ENCODE assay signal across 8 cellular contexts in the genomic region with DNA sequence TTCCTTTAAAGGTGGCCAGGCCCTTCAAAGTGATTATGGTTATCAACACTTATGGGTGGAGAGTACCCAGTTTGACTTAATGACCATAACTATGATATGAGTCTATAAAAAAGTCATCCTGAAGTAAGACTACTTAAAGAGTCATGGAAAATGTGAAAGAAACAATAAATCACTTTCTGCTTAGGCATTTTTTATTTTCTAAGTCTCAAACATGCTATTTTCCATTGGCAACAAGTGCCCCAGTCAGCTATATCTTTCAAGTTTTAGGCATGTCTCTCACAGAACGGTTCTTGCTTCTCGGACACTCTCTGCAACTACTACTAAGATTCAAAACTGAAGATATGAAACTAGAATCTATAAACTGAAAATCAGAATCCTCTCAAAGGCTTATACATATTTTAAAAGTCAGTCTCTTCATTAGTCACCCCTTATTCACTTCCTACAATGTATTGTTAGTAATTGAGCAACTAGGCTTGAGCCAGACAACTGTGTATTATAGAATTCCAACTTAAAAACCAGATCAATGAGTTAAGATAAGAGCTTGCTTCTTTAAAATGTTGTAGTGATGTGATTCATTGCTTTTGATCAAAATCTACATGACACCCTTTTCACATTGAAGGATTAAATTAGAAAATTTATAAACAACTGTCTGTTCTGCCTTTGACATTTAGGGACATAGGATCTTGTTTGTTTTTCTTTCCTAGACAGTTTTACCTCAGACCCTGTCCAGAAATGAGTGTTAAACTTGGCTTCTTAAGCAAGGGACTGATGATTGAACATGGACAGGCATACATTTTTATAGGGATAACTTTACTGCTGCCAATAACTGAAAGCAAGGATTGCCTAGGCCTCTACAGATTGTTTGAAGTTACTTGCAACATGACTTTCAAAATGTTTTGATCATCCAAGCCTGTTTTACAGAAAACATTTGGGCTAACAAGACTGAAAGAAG. TPM values are rescaled to one million over a fixed set of nuclear protein-coding genes. Genes with fewer than 3 reads are reported as not detected.
DNase-seq lines count a peak whose midpoint lies in the region; ATAC-seq and TF ChIP-seq lines count a peak whose summit lies in the region.

No MANE protein-coding gene starts in this region.

- peak overlapping the region; percentile 15 for H3K27ac Mint-ChIP-seq in activated naive CD4-positive, alpha-beta T cell treated with anti-CD3 and anti-CD28 coated beads, Interleukin-2, amount 50 U/mL, for 24 hours
- no peak overlapping the region for H3K27ac Mint-ChIP-seq in activated naive CD4-positive, alpha-beta T cell treated with anti-CD3 and anti-CD28 coated beads for 36 hours
- H3K27ac Mint-ChIP-seq in immature natural killer cell, result peak overlapping the region in 3 of 6 donors; percentile 7 to 53 (median 19)

- CTCF ChIA-PET in activated naive CD4-positive, alpha-beta T cell treated with anti-CD3 and anti-CD28 coated beads for 36 hours (lab: Charles Lee), result interaction anchor here (1.3 kb wide), 1 partner anchor 112 kb away, joined by 3 read pairs; no protein-coding TSS in a partner anchor

- H3K9me3 Mint-ChIP-seq in activated naive CD4-positive, alpha-beta T cell treated with anti-CD3 and anti-CD28 coated beads, Interleukin-2, amount 50 U/mL, for 24 hours, result no peaks in the 10 kb centered on the region
- H3K9me3 Mint-ChIP-seq in activated naive CD4-positive, alpha-beta T cell treated with anti-CD3 and anti-CD28 coated beads for 36 hours, result no peaks in the 10 kb centered on the region
- no peaks in the 10 kb centered on the region for H3K9me3 Mint-ChIP-seq in immature natural killer cell

- H3K36me3 ChIP-seq in urinary bladder (ENCODE audit: insufficient read depth), result no peaks in the 10 kb centered on the region

- intact Hi-C loops in activated naive CD4-positive, alpha-beta T cell treated with anti-CD3 and anti-CD28 coated beads for 36 hours (cut with micrococcal nuclease), result loop anchor here (1.0 to 10.0 kb wide), 3 partner anchors 7 to 1415 kb away; partner anchors contain the start of gene BMP2K

- peak overlapping the region; percentile 96 for H3K4me3 Mint-ChIP-seq in activated naive CD4-positive, alpha-beta T cell treated with anti-CD3 and anti-CD28 coated beads, Interleukin-2, amount 50 U/mL, for 24 hours
- no peak overlapping the region for H3K4me3 Mint-ChIP-seq in activated naive CD4-positive, alpha-beta T cell treated with anti-CD3 and anti-CD28 coated beads for 36 hours
- peak overlapping the region in 2 of 5 donors; percentile 22 to 36 for H3K4me3 Mint-ChIP-seq in immature natural killer cell

- DNase-seq in activated naive CD4-positive, alpha-beta T cell treated with anti-CD3 and anti-CD28 coated beads for 36 hours, result no peak
- DNase-seq in NB4 (ENCODE audit: low read depth), result no peak
- peak; percentile 40 for DNase-seq in fibroblast of peridontal ligament (ENCODE audit: extremely low read depth)
- no peak for DNase-seq in ureter (ENCODE audit: low spot score)
- DNase-seq in immature natural killer cell, result no peak

- H3K4me1 ChIP-seq in urinary bladder (ENCODE audit: insufficient read depth), result no peaks in the 10 kb centered on the region

- ATAC-seq in HG02885 (IDR thresholded peaks at IDR 0.05; ENCODE audit: poor library complexity, unreplicated experiment), result no peak

- no peaks in the 10 kb centered on the region for H3K27me3 Mint-ChIP-seq in activated naive CD4-positive, alpha-beta T cell treated with anti-CD3 and anti-CD28 coated beads, Interleukin-2, amount 50 U/mL, for 24 hours
- peaks cover 2% of the 10 kb centered on the region for H3K27me3 Mint-ChIP-seq in activated naive CD4-positive, alpha-beta T cell treated with anti-CD3 and anti-CD28 coated beads for 36 hours (ENCODE audit: low read depth)
- peaks cover 1 to 15% (median 2%) of the 10 kb centered on the region in 3 donors for H3K27me3 Mint-ChIP-seq in immature natural killer cell (ENCODE audit: low read depth in 3 of 3)

- H3K27ac ChIP-seq in urinary bladder (ENCODE audit: low read depth), result peak overlapping the region; percentile 18

- H3K4me1 Mint-ChIP-seq in activated naive CD4-positive, alpha-beta T cell treated with anti-CD3 and anti-CD28 coated beads, Interleukin-2, amount 50 U/mL, for 24 hours, result peaks cover 75% of the 10 kb centered on the region
- H3K4me1 Mint-ChIP-seq in activated naive CD4-positive, alpha-beta T cell treated with anti-CD3 and anti-CD28 coated beads for 36 hours (ENCODE audit: low read depth), result peaks cover 60% of the 10 kb centered on the region
- H3K4me1 Mint-ChIP-seq in immature natural killer cell, result peaks cover 29 to 32% of the 10 kb centered on the region in 2 donors

- H3K4me3 ChIP-seq in NB4 (ENCODE audit: low read depth, low read length) (peak overlapping the region; percentile 80), urinary bladder (ENCODE audit: low read depth, low read length) (peak overlapping the region; percentile 40)

- H3K36me3 Mint-ChIP-seq in activated naive CD4-positive, alpha-beta T cell treated with anti-CD3 and anti-CD28 coated beads, Interleukin-2, amount 50 U/mL, for 24 hours, result peaks cover 17% of the 10 kb centered on the region
- peaks cover 7% of the 10 kb centered on the region for H3K36me3 Mint-ChIP-seq in activated naive CD4-positive, alpha-beta T cell treated with anti-CD3 and anti-CD28 coated beads for 36 hours (ENCODE audit: low read depth)
- peaks cover 0 to 6% (median 6%) of the 10 kb centered on the region in 3 donors for H3K36me3 Mint-ChIP-seq in immature natural killer cell

- no peak for TF ChIP-seq CTCF in NB4 (IDR thresholded peaks at IDR 0.05; ENCODE audit: low read depth, low read length)

- 39% methylated on average over 2 of the region's 2 CpGs for WGBS in urinary bladder

- no peak for TF ChIP-seq POLR2A in NB4 (IDR thresholded peaks at IDR 0.05; ENCODE audit: extremely low read depth, insufficient read length)

RNA-seq across cellular contexts. Expression of gene ANTXR2, which starts 2.9 kb away (rescaled TPM):
- total RNA-seq in activated naive CD4-positive, alpha-beta T cell treated with anti-CD3 and anti-CD28 coated beads for 36 hours, result under 1 TPM; 0.50 to 0.79 TPM
- total RNA-seq in urinary bladder (149 TPM), ureter (77.1 TPM)
- polyA plus RNA-seq in urinary bladder (133 TPM), immature natural killer cell (10 to 100 TPM in 1 of 3 donors, 1 to 10 TPM in 2; 8.1 to 13.8 (median 10.0) TPM)

Comparison
In these comparisons a context has a peak if more than half of its experiments do, and no peak if none do; other contexts are left out.
1. RNA of gene ANTXR2, which starts 2.9 kb away (total RNA-seq): 149 TPM in urinary bladder (single experiment) and 77.1 TPM in ureter (single experiment); 0.50 to 0.79 TPM in activated naive CD4-positive, alpha-beta T cell treated with anti-CD3 and anti-CD28 coated beads for 36 hours; every median in the first group is over 10 times any median in the second.